In genomic region chr4:70687821-70688794, GRCh38 we compare ENCODE assay signal across 1 cellular context.
A peak's percentile ranks its signal among the peaks of the same experiment; 100 is the strongest.
TF ChIP-seq lines count a peak whose summit lies in the region.

TSS of gene UTP3 (plus strand) at chr4:70688532. CDS start at chr4:70688678, 146 bp downstream.

TF ChIP-seq in K562, 482 proteins besides CTCF, POLR2A, EP300 and RAD21 (continued from another document and continues in another):
- TF ChIP-seq FOXK2 (conservative IDR thresholded peaks at IDR 0.05 in 1 of 2, IDR thresholded peaks at IDR 0.05 in 1 of 2; ENCODE audit: low read depth in 2 of 2) (peak; percentile 85 to 88), ZNF165 (CRISPR knock-in tag; IDR thresholded peaks at IDR 0.05; ENCODE audit: borderline replicate concordance) (no peak), ELK1 (CRISPR knock-in tag; IDR thresholded peaks at IDR 0.05) (no peak), ZNF408 (CRISPR knock-in tag; IDR thresholded peaks at IDR 0.05; ENCODE audit: low read depth) (no peak), ZNF175 (CRISPR knock-in tag; IDR thresholded peaks at IDR 0.05; ENCODE audit: low read depth) (peak; percentile 52; the same call in 1 of the 2 replicates), GABPB2 (CRISPR knock-in tag; conservative IDR thresholded peaks at IDR 0.05) (no peak; the same call in 1 of the 2 replicates), USF2 (CRISPR knock-in tag; IDR thresholded peaks at IDR 0.05) (no peak), SMARCE1 (IDR thresholded peaks at IDR 0.05) (peak; percentile 39), HDAC6 (IDR thresholded peaks at IDR 0.05; ENCODE audit: low read depth, low read length) (no peak), FOXO4 (CRISPR knock-in tag; IDR thresholded peaks at IDR 0.05) (0 out of 2 replicates have a peak, but pooled peaks have one; percentile 31), ZNF398 (CRISPR knock-in tag; IDR thresholded peaks at IDR 0.05) (no peak), CBX8 (IDR thresholded peaks at IDR 0.05; ENCODE audit: borderline replicate concordance, extremely low read depth, low read depth, low read length, poor library complexity, severe bottlenecking) (no peak), ZNF318 (IDR thresholded peaks at IDR 0.05; ENCODE audit: borderline replicate concordance in 1 of 2, low read depth in 1 of 2) (no peak), ZNF407 (IDR thresholded peaks at IDR 0.05; ENCODE audit: low read depth) (no peak), ZSCAN32 (CRISPR knock-in tag; IDR thresholded peaks at IDR 0.05) (no peak), SIRT6 (IDR thresholded peaks at IDR 0.05; ENCODE audit: low read depth, low read length) (no peak), ZNF586 (CRISPR knock-in tag; conservative IDR thresholded peaks at IDR 0.05) (no peak), MED1 (CRISPR knock-in tag; IDR thresholded peaks at IDR 0.05; ENCODE audit: borderline replicate concordance) (no peak), NFE2L1 (tag; IDR thresholded peaks at IDR 0.05; ENCODE audit: borderline replicate concordance, low read depth) (no peak), POLR2AphosphoS2 (IDR thresholded peaks at IDR 0.05; ENCODE audit: low read length) (no peak), PTRF (tag; IDR thresholded peaks at IDR 0.05) (no peak), ZBTB11 (CRISPR knock-in tag; IDR thresholded peaks at IDR 0.05) (peak; percentile 94 to 99 (median 98)), TEAD1 (CRISPR knock-in tag; IDR thresholded peaks at IDR 0.05) (peak in 1 of 2 experiments; percentile 87; a peak in 2 of 4 replicates), ZNF766 (CRISPR knock-in tag; conservative IDR thresholded peaks at IDR 0.05) (0 out of 2 replicates have a peak, but pooled peaks have one; percentile 37), HMG20A (CRISPR knock-in tag; conservative IDR thresholded peaks at IDR 0.05) (no peak), ZNF780A (CRISPR knock-in tag; IDR thresholded peaks at IDR 0.05) (no peak), ZNF785 (CRISPR knock-in tag; IDR thresholded peaks at IDR 0.05) (no peak), BCOR (IDR thresholded peaks at IDR 0.05) (no peak; the same call in none of the 2 replicates), EHMT2 (IDR thresholded peaks at IDR 0.05) (peak; percentile 49)
